ENCODE assay signal across 21 cellular contexts in the genomic region with DNA sequence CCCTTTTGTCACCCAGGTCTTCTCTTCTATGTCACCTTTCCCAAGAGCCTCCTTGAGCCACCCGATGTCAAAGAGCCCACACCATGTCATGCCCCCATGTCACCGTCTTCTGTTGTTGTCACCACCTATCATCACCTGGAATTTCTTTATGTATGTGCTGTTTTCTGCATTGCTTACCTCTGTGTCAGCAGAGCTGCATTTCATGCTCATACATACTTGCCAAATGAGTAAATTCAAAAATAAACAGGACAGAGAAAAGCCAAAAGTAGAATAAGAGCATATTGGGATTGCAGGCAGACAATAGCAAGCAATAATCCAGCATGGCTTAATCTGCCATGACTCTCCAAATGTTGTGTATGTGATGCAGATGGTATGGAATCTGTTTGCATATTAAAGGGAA. TPM values are rescaled to one million over a fixed set of nuclear protein-coding genes. Genes with fewer than 3 reads are reported as not detected.
"Had no signal": no experiment of that assay in that cellular context is flagged by ENCODE, and none has a peak within 500 bp of the region (broad histone marks: within the 10 kb centered on the region; RNA-seq: fewer than 3 reads in every experiment).

No MANE protein-coding gene starts in this region.

- DNase-seq: activated B cell treated with CpG ODN at 0.5 μM for 24 hours; activated CD4-positive, alpha-beta T cell treated with anti-CD3 and anti-CD28 coated beads for 48 hours; activated CD8-positive, alpha-beta memory T cell treated with anti-CD3 and anti-CD28 coated beads, Interleukin-2, amount 50 U/mL, for 4 hours; activated CD8-positive, alpha-beta T cell treated with anti-CD3 and anti-CD28 coated beads, Interleukin-2, amount 10 ng/mL, durations not matched to agents 7 days and 5 days; activated naive CD8-positive, alpha-beta T cell treated with anti-CD3 and anti-CD28 coated beads for 36 hours; activated T-cell treated with anti-CD3 and anti-CD28 coated beads, Interleukin-2, amount 50 U/mL, for 48 hours; brain microvascular endothelial cell; cortex of kidney; effector CD4-positive, alpha-beta T cell; kidney glomerular epithelial cell; right cardiac atrium; small intestine; stimulated activated CD4-positive, alpha-beta T cell treated with anti-CD3 and anti-CD28 coated beads, Interleukin-4, amount 100 ng/mL, for 4 hours; stimulated activated CD8-positive, alpha-beta memory T cell treated with anti-CD3 and anti-CD28 coated beads, Interleukin-4, amount 100 ng/mL, for 48 hours; stimulated activated naive CD8-positive, alpha-beta T cell treated with anti-CD3 and anti-CD28 coated beads, Interleukin-15, Interleukin-2, amounts not matched to agents 100 U/mL and 50 U/mL, for 24 hours; transverse colon had no signal

- H3K4me3 Mint-ChIP-seq: activated B cell treated with CpG ODN at 0.5 μM for 24 hours; activated CD8-positive, alpha-beta T cell treated with anti-CD3 and anti-CD28 coated beads, Interleukin-2, amount 10 ng/mL, durations not matched to agents 7 days and 5 days; activated naive CD8-positive, alpha-beta T cell treated with anti-CD3 and anti-CD28 coated beads for 36 hours; natural killer cell treated with Interleukin-12 subunit alpha and Interleukin-12 subunit beta and Interleukin-15 and Interleukin-18, amount 100 ng/mL, for 72 hours; T-helper 2 cell treated with Interferon-gamma antibody and Interleukin-4, amounts not matched to agents 5 μg/mL and 100 μg/mL, for 36 hours had no signal

- H3K27me3 Mint-ChIP-seq: activated B cell treated with CpG ODN at 0.5 μM for 24 hours; activated naive CD8-positive, alpha-beta T cell treated with anti-CD3 and anti-CD28 coated beads for 36 hours; natural killer cell treated with Interleukin-12 subunit alpha and Interleukin-12 subunit beta and Interleukin-15 and Interleukin-18, amount 100 ng/mL, for 72 hours had no signal

- H3K27me3 ChIP-seq: brain microvascular endothelial cell, foreskin keratinocyte, transverse colon had no signal

- H3K9me3 Mint-ChIP-seq: activated B cell treated with CpG ODN at 0.5 μM for 24 hours; natural killer cell treated with Interleukin-12 subunit alpha and Interleukin-12 subunit beta and Interleukin-15 and Interleukin-18, amount 100 ng/mL, for 72 hours; T-helper 2 cell treated with Interferon-gamma antibody and Interleukin-4, amounts not matched to agents 5 μg/mL and 100 μg/mL, for 36 hours had no signal

- H3K27ac ChIP-seq: brain microvascular endothelial cell, foreskin keratinocyte, transverse colon had no signal

- H3K36me3 Mint-ChIP-seq: activated naive CD8-positive, alpha-beta T cell treated with anti-CD3 and anti-CD28 coated beads for 36 hours; natural killer cell treated with Interleukin-12 subunit alpha and Interleukin-12 subunit beta and Interleukin-15 and Interleukin-18, amount 100 ng/mL, for 72 hours had no signal

- H3K4me3 ChIP-seq: transverse colon had no signal

- ATAC-seq: activated CD8-positive, alpha-beta T cell treated with anti-CD3 and anti-CD28 coated beads, Interleukin-2, amount 10 ng/mL, durations not matched to agents 7 days and 5 days; foreskin keratinocyte; natural killer cell treated with Interleukin-12 subunit alpha and Interleukin-12 subunit beta and Interleukin-15 and Interleukin-18, amount 100 ng/mL, for 72 hours; stimulated activated naive CD8-positive, alpha-beta T cell treated with anti-CD3 and anti-CD28 coated beads, Interleukin-15, Interleukin-2, amounts not matched to agents 100 U/mL and 50 U/mL, for 24 hours had no signal

- H3K4me1 ChIP-seq: foreskin keratinocyte, transverse colon had no signal

- H3K27ac Mint-ChIP-seq: activated B cell treated with CpG ODN at 0.5 μM for 24 hours; activated CD8-positive, alpha-beta T cell treated with anti-CD3 and anti-CD28 coated beads, Interleukin-2, amount 10 ng/mL, durations not matched to agents 7 days and 5 days; activated naive CD8-positive, alpha-beta T cell treated with anti-CD3 and anti-CD28 coated beads for 36 hours; natural killer cell treated with Interleukin-12 subunit alpha and Interleukin-12 subunit beta and Interleukin-15 and Interleukin-18, amount 100 ng/mL, for 72 hours; T-helper 2 cell treated with Interferon-gamma antibody and Interleukin-4, amounts not matched to agents 5 μg/mL and 100 μg/mL, for 36 hours had no signal

- H3K9me3 ChIP-seq: transverse colon had no signal

- H3K36me3 ChIP-seq: brain microvascular endothelial cell, transverse colon had no signal

- H3K4me1 Mint-ChIP-seq: activated B cell treated with CpG ODN at 0.5 μM for 24 hours; activated naive CD8-positive, alpha-beta T cell treated with anti-CD3 and anti-CD28 coated beads for 36 hours had no signal

RNA-seq across cellular contexts. Expression of a gene that starts 15.3 kb away (rescaled TPM):
- total RNA-seq: activated CD8-positive, alpha-beta T cell treated with anti-CD3 and anti-CD28 coated beads, Interleukin-2, amount 10 ng/mL, durations not matched to agents 7 days and 5 days; endothelial cell of umbilical vein; foreskin keratinocyte; liver; transverse colon had no signal
- polyA plus RNA-seq: endothelial cell of umbilical vein, foreskin keratinocyte, liver, right cardiac atrium, small intestine had no signal
